In the genomic region with DNA sequence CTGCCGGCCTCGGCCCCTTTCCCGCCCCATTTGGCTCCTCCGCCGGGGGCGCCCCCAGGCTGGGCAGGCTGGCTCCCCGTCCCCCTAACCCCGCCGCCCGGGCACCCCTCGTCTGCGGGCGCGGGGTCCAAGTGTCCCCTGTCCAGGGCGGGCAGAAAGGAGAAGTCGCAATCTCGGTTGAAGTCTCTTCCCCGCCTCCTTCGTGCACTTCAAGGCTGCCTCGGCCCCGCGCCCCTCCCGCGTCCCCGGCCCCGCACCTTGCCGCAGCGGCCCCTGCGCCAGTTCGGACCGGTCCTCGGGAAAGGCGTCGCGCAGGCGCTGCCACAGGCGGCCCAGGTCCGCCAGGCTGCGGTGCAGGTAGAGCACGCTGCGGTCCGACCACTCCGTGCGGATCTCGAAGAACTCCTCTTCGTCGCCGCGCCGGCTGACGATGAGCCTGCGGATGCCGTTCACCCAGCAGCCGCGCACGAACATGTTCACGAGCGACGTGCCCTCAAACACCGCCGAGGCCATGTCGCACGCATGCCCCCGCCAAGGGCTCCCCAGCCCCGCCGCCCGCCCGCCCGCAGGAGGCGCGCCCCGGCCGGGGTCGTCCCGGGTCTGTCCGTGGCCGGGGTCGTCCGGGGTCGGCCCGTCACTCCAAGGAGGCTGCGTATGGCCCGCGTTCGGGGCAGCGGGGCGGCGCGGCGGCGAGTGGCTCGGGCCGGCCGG, we compare ENCODE assay signal across 1 cellular context.
A peak's percentile ranks its signal among the peaks of the same experiment; 100 is the strongest.
TF ChIP-seq lines count a peak whose summit lies in the region.

PXDC1 (minus strand) TSS at position 695 of the 711 bp plus-strand sequence; CDS start at position 513, 182 bp downstream.

TF ChIP-seq in HepG2, 621 proteins besides CTCF, POLR2A, EP300 and RAD21 (continued from another document and continues in another):
- TF ChIP-seq, protein P1, sequence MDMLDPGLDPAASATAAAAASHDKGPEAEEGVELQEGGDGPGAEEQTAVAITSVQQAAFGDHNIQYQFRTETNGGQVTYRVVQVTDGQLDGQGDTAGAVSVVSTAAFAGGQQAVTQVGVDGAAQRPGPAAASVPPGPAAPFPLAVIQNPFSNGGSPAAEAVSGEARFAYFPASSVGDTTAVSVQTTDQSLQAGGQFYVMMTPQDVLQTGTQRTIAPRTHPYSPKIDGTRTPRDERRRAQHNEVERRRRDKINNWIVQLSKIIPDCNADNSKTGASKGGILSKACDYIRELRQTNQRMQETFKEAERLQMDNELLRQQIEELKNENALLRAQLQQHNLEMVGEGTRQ (IDR thresholded peaks at IDR 0.05; ENCODE audit: low read depth, low read length) = no peak
- TF ChIP-seq, protein P1 (CRISPR knock-in tag; IDR thresholded peaks at IDR 0.05; ENCODE audit: borderline replicate concordance) = no peak
- peak; percentile 19; the same call in 1 of the 2 replicates for TF ChIP-seq ZFYVE20 (CRISPR knock-in tag; IDR thresholded peaks at IDR 0.05; ENCODE audit: borderline replicate concordance, low read depth)
- TF ChIP-seq CC2D1A (CRISPR knock-in tag; IDR thresholded peaks at IDR 0.05) = no peak
- TF ChIP-seq RFXANK (CRISPR knock-in tag; IDR thresholded peaks at IDR 0.05) = no peak
- TF ChIP-seq, protein P2, sequence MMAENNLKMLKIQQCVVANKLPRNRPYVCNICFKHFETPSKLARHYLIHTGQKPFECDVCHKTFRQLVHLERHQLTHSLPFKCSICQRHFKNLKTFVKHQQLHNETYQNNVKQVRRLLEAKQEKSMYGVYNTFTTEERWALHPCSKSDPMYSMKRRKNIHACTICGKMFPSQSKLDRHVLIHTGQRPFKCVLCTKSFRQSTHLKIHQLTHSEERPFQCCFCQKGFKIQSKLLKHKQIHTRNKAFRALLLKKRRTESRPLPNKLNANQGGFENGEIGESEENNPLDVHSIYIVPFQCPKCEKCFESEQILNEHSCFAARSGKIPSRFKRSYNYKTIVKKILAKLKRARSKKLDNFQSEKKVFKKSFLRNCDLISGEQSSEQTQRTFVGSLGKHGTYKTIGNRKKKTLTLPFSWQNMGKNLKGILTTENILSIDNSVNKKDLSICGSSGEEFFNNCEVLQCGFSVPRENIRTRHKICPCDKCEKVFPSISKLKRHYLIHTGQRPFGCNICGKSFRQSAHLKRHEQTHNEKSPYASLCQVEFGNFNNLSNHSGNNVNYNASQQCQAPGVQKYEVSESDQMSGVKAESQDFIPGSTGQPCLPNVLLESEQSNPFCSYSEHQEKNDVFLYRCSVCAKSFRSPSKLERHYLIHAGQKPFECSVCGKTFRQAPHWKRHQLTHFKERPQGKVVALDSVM (CRISPR knock-in tag; IDR thresholded peaks at IDR 0.05) = no peak
- TF ChIP-seq ZZZ3 (CRISPR knock-in tag; IDR thresholded peaks at IDR 0.05; ENCODE audit: borderline replicate concordance) = no peak
- TF ChIP-seq, protein P3, sequence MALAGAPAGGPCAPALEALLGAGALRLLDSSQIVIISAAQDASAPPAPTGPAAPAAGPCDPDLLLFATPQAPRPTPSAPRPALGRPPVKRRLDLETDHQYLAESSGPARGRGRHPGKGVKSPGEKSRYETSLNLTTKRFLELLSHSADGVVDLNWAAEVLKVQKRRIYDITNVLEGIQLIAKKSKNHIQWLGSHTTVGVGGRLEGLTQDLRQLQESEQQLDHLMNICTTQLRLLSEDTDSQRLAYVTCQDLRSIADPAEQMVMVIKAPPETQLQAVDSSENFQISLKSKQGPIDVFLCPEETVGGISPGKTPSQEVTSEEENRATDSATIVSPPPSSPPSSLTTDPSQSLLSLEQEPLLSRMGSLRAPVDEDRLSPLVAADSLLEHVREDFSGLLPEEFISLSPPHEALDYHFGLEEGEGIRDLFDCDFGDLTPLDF (CRISPR knock-in tag; IDR thresholded peaks at IDR 0.05) = peak; percentile 46; the same call in 1 of the 2 replicates
- no peak for TF ChIP-seq SMARCC2 (IDR thresholded peaks at IDR 0.05)
- no peak; the same call in 1 of the 2 replicates for TF ChIP-seq ZNF563 (CRISPR knock-in tag; IDR thresholded peaks at IDR 0.05)
- TF ChIP-seq CCAR2 (optimal IDR thresholded peaks at IDR 0.05; ENCODE audit: low read depth, low read length) = no peak
- TF ChIP-seq, protein P4, sequence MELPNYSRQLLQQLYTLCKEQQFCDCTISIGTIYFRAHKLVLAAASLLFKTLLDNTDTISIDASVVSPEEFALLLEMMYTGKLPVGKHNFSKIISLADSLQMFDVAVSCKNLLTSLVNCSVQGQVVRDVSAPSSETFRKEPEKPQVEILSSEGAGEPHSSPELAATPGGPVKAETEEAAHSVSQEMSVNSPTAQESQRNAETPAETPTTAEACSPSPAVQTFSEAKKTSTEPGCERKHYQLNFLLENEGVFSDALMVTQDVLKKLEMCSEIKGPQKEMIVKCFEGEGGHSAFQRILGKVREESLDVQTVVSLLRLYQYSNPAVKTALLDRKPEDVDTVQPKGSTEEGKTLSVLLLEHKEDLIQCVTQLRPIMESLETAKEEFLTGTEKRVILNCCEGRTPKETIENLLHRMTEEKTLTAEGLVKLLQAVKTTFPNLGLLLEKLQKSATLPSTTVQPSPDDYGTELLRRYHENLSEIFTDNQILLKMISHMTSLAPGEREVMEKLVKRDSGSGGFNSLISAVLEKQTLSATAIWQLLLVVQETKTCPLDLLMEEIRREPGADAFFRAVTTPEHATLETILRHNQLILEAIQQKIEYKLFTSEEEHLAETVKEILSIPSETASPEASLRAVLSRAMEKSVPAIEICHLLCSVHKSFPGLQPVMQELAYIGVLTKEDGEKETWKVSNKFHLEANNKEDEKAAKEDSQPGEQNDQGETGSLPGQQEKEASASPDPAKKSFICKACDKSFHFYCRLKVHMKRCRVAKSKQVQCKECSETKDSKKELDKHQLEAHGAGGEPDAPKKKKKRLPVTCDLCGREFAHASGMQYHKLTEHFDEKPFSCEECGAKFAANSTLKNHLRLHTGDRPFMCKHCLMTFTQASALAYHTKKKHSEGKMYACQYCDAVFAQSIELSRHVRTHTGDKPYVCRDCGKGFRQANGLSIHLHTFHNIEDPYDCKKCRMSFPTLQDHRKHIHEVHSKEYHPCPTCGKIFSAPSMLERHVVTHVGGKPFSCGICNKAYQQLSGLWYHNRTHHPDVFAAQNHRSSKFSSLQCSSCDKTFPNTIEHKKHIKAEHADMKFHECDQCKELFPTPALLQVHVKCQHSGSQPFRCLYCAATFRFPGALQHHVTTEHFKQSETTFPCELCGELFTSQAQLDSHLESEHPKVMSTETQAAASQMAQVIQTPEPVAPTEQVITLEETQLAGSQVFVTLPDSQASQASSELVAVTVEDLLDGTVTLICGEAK (IDR thresholded peaks at IDR 0.05) = no peak
- TF ChIP-seq, protein P4 (CRISPR knock-in tag; IDR thresholded peaks at IDR 0.05) = peak; percentile 56; the same call in 1 of the 2 replicates
- TF ChIP-seq, protein P5, sequence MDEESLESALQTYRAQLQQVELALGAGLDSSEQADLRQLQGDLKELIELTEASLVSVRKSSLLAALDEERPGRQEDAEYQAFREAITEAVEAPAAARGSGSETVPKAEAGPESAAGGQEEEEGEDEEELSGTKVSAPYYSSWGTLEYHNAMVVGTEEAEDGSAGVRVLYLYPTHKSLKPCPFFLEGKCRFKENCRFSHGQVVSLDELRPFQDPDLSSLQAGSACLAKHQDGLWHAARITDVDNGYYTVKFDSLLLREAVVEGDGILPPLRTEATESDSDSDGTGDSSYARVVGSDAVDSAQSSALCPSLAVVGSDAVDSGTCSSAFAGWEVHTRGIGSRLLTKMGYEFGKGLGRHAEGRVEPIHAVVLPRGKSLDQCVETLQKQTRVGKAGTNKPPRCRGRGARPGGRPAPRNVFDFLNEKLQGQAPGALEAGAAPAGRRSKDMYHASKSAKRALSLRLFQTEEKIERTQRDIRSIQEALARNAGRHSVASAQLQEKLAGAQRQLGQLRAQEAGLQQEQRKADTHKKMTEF (CRISPR knock-in tag; IDR thresholded peaks at IDR 0.05) = peak; percentile 14; the same call in 1 of the 2 replicates
- TF ChIP-seq ZNF670 (CRISPR knock-in tag; IDR thresholded peaks at IDR 0.05; ENCODE audit: borderline replicate concordance) = peak; percentile 35; the same call in 1 of the 2 replicates
- no peak for TF ChIP-seq ZNF557 (CRISPR knock-in tag; IDR thresholded peaks at IDR 0.05)
- no peak for TF ChIP-seq GMEB2 (CRISPR knock-in tag; IDR thresholded peaks at IDR 0.05; ENCODE audit: low read depth)
- TF ChIP-seq ZNF646 (CRISPR knock-in tag; IDR thresholded peaks at IDR 0.05) = no peak
- TF ChIP-seq SP1 (IDR thresholded peaks at IDR 0.05) = no peak
- TF ChIP-seq SP1 (CRISPR knock-in tag; IDR thresholded peaks at IDR 0.05) = no peak
- peak; percentile 93 for TF ChIP-seq IKZF4 (CRISPR knock-in tag; IDR thresholded peaks at IDR 0.05; ENCODE audit: borderline replicate concordance, low read depth, not compliant biosample characterization)
- TF ChIP-seq FOXA1 (IDR thresholded peaks at IDR 0.05) = no peak
- peak; percentile 25 for TF ChIP-seq FOXA1 (CRISPR knock-in tag; IDR thresholded peaks at IDR 0.05)
- no peak for TF ChIP-seq ZNF556 (CRISPR knock-in tag; IDR thresholded peaks at IDR 0.05; ENCODE audit: borderline replicate concordance)
- no peak for TF ChIP-seq ETV5 (CRISPR knock-in tag; IDR thresholded peaks at IDR 0.05; ENCODE audit: borderline replicate concordance)
